ENCODE assay signal across 8 cellular contexts in genomic region chr1:212595787-212596714, GRCh38. TPM values are rescaled to one million over a fixed set of nuclear protein-coding genes. Genes with fewer than 3 reads are reported as not detected.
DNase-seq lines count a peak whose midpoint lies in the region; ATAC-seq and TF ChIP-seq lines count a peak whose summit lies in the region.

No MANE protein-coding gene starts in this region.

- H3K4me1 Mint-ChIP-seq in CD14-positive monocyte = peaks cover 17% of the 10 kb centered on the region
- H3K4me1 Mint-ChIP-seq in stimulated activated naive CD8-positive, alpha-beta T cell treated with anti-CD3 and anti-CD28 coated beads, Interleukin-15, amount 100 ng/mL, for 72 hours = peaks cover 41% of the 10 kb centered on the region

- TF ChIP-seq CTCF in CD14-positive monocyte (IDR thresholded peaks at IDR 0.05) (peak; percentile 75), OCI-LY3 (IDR thresholded peaks at IDR 0.05; ENCODE audit: low read depth, low read length) (peak; percentile 81), kidney epithelial cell (IDR thresholded peaks at IDR 0.05; ENCODE audit: insufficient read depth, low read length, poor library complexity, severe bottlenecking) (peak; percentile 67)

- peaks cover 51% of the 10 kb centered on the region for H3K4me1 ChIP-seq in OCI-LY3 (ENCODE audit: low read length)

- ATAC-seq in GM18873 (IDR thresholded peaks at IDR 0.05; ENCODE audit: low FRiP score, unreplicated experiment) (peak; percentile 93), HG03066 (IDR thresholded peaks at IDR 0.05; ENCODE audit: low read depth, unreplicated experiment) (peak; percentile 93)
- ATAC-seq in stimulated activated naive CD8-positive, alpha-beta T cell treated with anti-CD3 and anti-CD28 coated beads, Interleukin-15, amount 100 ng/mL, for 72 hours = peak; percentile 97

- H4K20me1 ChIP-seq in OCI-LY3 (ENCODE audit: insufficient read depth, low read length) = no peaks in the 10 kb centered on the region

- peak overlapping the region; percentile 64 for H3K9ac ChIP-seq in OCI-LY3 (ENCODE audit: low read length)

- intact Hi-C loops in CD14-positive monocyte (cut with micrococcal nuclease) = no loop called here

- no peaks in the 10 kb centered on the region for H3K36me3 Mint-ChIP-seq in CD14-positive monocyte

- H3K4me3 ChIP-seq in OCI-LY3 (ENCODE audit: low read length) = peak overlapping the region; percentile 68
- H3K4me3 ChIP-seq in kidney epithelial cell (ENCODE audit: low read depth, low read length) = no peak overlapping the region

- no peaks in the 10 kb centered on the region for H3K36me3 ChIP-seq in OCI-LY3 (replicated peaks; ENCODE audit: low read depth, low read length)
- H3K36me3 ChIP-seq in kidney epithelial cell (ENCODE audit: control insufficient read depth, insufficient read depth, low read length) = no peaks in the 10 kb centered on the region

- no peaks in the 10 kb centered on the region for H3K27me3 ChIP-seq in OCI-LY3 (ENCODE audit: low read depth, low read length)
- no peaks in the 10 kb centered on the region for H3K27me3 ChIP-seq in kidney epithelial cell (ENCODE audit: control insufficient read depth, insufficient read depth, low read length)

- DNase-seq in CD14-positive monocyte (ENCODE audit: low spot score) (no peak), amniotic epithelial cell (ENCODE audit: low read depth) (peak; percentile 98), kidney epithelial cell (ENCODE audit: low read depth) (peak; percentile 97), GF-D8 (lab: John Stamatoyannopoulos, UW) (no peak)
- peak; percentile 39 to 64 for DNase-seq in stimulated activated naive CD8-positive, alpha-beta T cell treated with anti-CD3 and anti-CD28 coated beads, Interleukin-15, amount 100 ng/mL, for 72 hours

- H3K4me2 ChIP-seq in OCI-LY3 (ENCODE audit: low read length) = peak overlapping the region; percentile 88

- H2AFZ ChIP-seq in OCI-LY3 (ENCODE audit: low read depth, low read length) = peak overlapping the region; percentile 93

- no peaks in the 10 kb centered on the region for H3K9me3 ChIP-seq in OCI-LY3 (ENCODE audit: insufficient read depth, low read length)

- peak overlapping the region; percentile 71 for H3K27ac ChIP-seq in OCI-LY3 (ENCODE audit: low read length)

- H3K27ac Mint-ChIP-seq in CD14-positive monocyte = peak overlapping the region; percentile 51 to 81 (median 72)
- H3K27ac Mint-ChIP-seq in stimulated activated naive CD8-positive, alpha-beta T cell treated with anti-CD3 and anti-CD28 coated beads, Interleukin-15, amount 100 ng/mL, for 72 hours = peak overlapping the region; percentile 96 to 97

- H3K79me2 ChIP-seq in OCI-LY3 (ENCODE audit: low read length) = no peaks in the 10 kb centered on the region

- H3K27me3 Mint-ChIP-seq in CD14-positive monocyte (ENCODE audit: low read depth in 3 of 3) = peaks cover 18 to 21% (median 20%) of the 10 kb centered on the region in 3 donors
- peaks cover 23% of the 10 kb centered on the region for H3K27me3 Mint-ChIP-seq in stimulated activated naive CD8-positive, alpha-beta T cell treated with anti-CD3 and anti-CD28 coated beads, Interleukin-15, amount 100 ng/mL, for 72 hours

- H3K4me3 Mint-ChIP-seq in CD14-positive monocyte = peak overlapping the region; percentile 4 to 59
- peak overlapping the region; percentile 57 to 77 for H3K4me3 Mint-ChIP-seq in stimulated activated naive CD8-positive, alpha-beta T cell treated with anti-CD3 and anti-CD28 coated beads, Interleukin-15, amount 100 ng/mL, for 72 hours

- peaks cover 0 to 1% (median 0%) of the 10 kb centered on the region in 7 donors for H3K9me3 Mint-ChIP-seq in CD14-positive monocyte
- no peaks in the 10 kb centered on the region for H3K9me3 Mint-ChIP-seq in stimulated activated naive CD8-positive, alpha-beta T cell treated with anti-CD3 and anti-CD28 coated beads, Interleukin-15, amount 100 ng/mL, for 72 hours

RNA-seq across cellular contexts. Expression of gene ATF3, which starts 12.5 kb away (rescaled TPM):
- 10 to 100 TPM; 10.4 to 13.3 TPM for polyA plus RNA-seq in CD14-positive monocyte
- 99.2 and 119 TPM in 2 replicates for total RNA-seq in kidney epithelial cell

Comparison
In these comparisons a context has a peak if more than half of its experiments do, and no peak if none do; other contexts are left out.
1. DNase-seq: peak in amniotic epithelial cell (single experiment), kidney epithelial cell (single experiment) and stimulated activated naive CD8-positive, alpha-beta T cell treated with anti-CD3 and anti-CD28 coated beads, Interleukin-15, amount 100 ng/mL, for 72 hours (2 of 2); none in CD14-positive monocyte (single experiment) and GF-D8 (single experiment).
2. Peak in every context shown above with its lines, with median percentiles within 50 percentile points of each other: CTCF ChIP-seq and ATAC-seq.